In the genomic region with DNA sequence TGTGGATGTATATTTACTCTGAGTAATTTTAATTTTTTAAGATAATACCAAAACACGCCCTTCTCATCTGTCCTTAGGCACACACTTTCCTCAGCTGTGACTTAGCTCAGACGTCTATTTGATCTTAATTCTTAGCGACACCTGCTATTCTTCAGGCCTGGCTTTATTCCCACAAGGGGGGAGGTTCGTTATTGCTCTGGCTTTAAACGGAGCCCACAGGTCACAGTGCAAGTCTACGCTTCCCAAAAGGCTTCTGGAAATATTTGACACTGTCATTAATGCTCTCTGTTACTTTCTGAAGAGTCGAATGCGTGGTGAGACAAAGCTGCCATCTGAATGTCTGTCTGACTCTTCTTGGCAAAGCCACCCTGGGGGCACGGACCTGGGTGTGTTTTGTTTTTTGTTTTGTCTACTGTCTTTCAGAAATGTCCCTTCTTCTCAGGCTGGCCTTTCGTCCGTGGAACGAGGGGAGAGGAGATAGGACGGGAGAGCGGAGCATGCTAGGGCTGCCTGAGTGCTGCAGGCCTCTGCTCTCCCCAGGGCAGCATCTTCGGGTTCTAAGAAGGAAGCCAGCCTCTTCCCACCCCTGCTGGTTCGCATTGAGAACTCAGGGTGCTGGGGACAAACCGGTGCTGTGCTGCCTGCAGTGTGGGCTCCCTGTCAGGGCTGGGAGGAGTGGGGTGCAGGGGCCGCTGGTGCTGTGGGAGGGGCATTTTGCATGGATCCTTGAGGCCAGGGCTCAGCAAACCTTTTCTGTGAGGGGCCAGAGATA, we compare ENCODE assay signal across 17 cellular contexts.
DNase-seq lines count a peak whose midpoint lies in the region; ATAC-seq and TF ChIP-seq lines count a peak whose summit lies in the region.
"Had no signal": no experiment of that assay in that cellular context is flagged by ENCODE, and none has a peak within 500 bp of the region (broad histone marks: within the 10 kb centered on the region; RNA-seq: fewer than 3 reads in every experiment).

No MANE protein-coding gene starts in this region.

- WGBS in right cardiac atrium = 55% methylated on average over 18 of the region's 18 CpGs
- WGBS in aorta, 2 donors = 63 to 70% methylated on average over 18 of the region's 18 CpGs

- ATAC-seq in right cardiac atrium = no peak
- ATAC-seq in aorta (ENCODE audit: low FRiP score) = peak; percentile 12
- ATAC-seq in GM19452 (IDR thresholded peaks at IDR 0.05; ENCODE audit: unreplicated experiment) = no peak
- no peak for ATAC-seq in GM18498 (IDR thresholded peaks at IDR 0.05; ENCODE audit: unreplicated experiment)
- no peak for ATAC-seq in HG03460 (IDR thresholded peaks at IDR 0.05; ENCODE audit: unreplicated experiment)

- TF ChIP-seq CTCF in left ventricle myocardium inferior (IDR thresholded peaks at IDR 0.05; ENCODE audit: borderline replicate concordance) (no peak), chondrocyte (IDR thresholded peaks at IDR 0.05) (peak; percentile 39), nephron progenitor cell (IDR thresholded peaks at IDR 0.05) (no peak)

- DNase-seq in left ventricle myocardium inferior (no peak), right cardiac atrium (no peak), chondrocyte (ENCODE audit: low spot score) (no peak), nephron progenitor cell (no peak), aorta (no peak)
- DNase-seq: COR-L47, GOT3, Kasumi-1, NCI-H1417, NCI-H2029 treated with DMSO at 0.1 percent for 48 hours, NCI-H524 treated with DMSO at 0.1 percent for 48 hours, RPMI8226 had no signal

- no peaks in the 10 kb centered on the region for H3K27me3 Mint-ChIP-seq in chondrocyte (ENCODE audit: low read depth)
- peaks cover 8% of the 10 kb centered on the region for H3K27me3 Mint-ChIP-seq in nephron progenitor cell (ENCODE audit: low read depth, poor library complexity)

- peaks cover 6% of the 10 kb centered on the region for H3K36me3 Mint-ChIP-seq in chondrocyte (ENCODE audit: low read depth)
- H3K36me3 Mint-ChIP-seq in nephron progenitor cell (ENCODE audit: low read depth) = peaks cover 38% of the 10 kb centered on the region

- H3K4me3 Mint-ChIP-seq in chondrocyte (ENCODE audit: unreplicated experiment) (peak overlapping the region; percentile 29), nephron progenitor cell (no peak overlapping the region)

- H3K27ac ChIP-seq in left ventricle myocardium inferior (replicated peaks) = peak overlapping the region; percentile 34
- no peak overlapping the region for H3K27ac ChIP-seq in right cardiac atrium (ENCODE audit: low read length)
- no peak overlapping the region for H3K27ac ChIP-seq in aorta (ENCODE audit: low read depth in 1 of 2, low read length in 2 of 2)
- H3K27ac ChIP-seq: C4-2B, SJSA1 had no signal

- intact Hi-C loops in left ventricle myocardium inferior (cut with micrococcal nuclease) (loop anchor here (10.0 kb wide), 1 partner anchor 56 kb away; no protein-coding TSS in a partner anchor), right cardiac atrium (cut with DNase I) (no loop called here), aorta (cut with DNase I) (no loop called here)

- H3K27ac Mint-ChIP-seq in chondrocyte (ENCODE audit: unreplicated experiment) (peak overlapping the region; percentile 86), nephron progenitor cell (peak overlapping the region; percentile 92)

- H3K4me3 ChIP-seq in left ventricle myocardium inferior = no peak overlapping the region
- no peak overlapping the region for H3K4me3 ChIP-seq in right cardiac atrium (ENCODE audit: low read length)
- no peak overlapping the region for H3K4me3 ChIP-seq in aorta (ENCODE audit: low read length in 2 of 2)
- H3K4me3 ChIP-seq: SJSA1 had no signal

- H3K9me3 Mint-ChIP-seq in chondrocyte (ENCODE audit: low read depth) (peaks cover 18% of the 10 kb centered on the region), nephron progenitor cell (peaks cover 32% of the 10 kb centered on the region)

- H3K9me3 ChIP-seq in left ventricle myocardium inferior (replicated peaks) = peaks cover 5% of the 10 kb centered on the region
- H3K9me3 ChIP-seq in right cardiac atrium (ENCODE audit: control insufficient read depth, low read length) = no peaks in the 10 kb centered on the region
- no peaks in the 10 kb centered on the region for H3K9me3 ChIP-seq in aorta (ENCODE audit: control insufficient read depth, low read length)

- H3K27me3 ChIP-seq in left ventricle myocardium inferior (ENCODE audit: low read depth) (no peaks in the 10 kb centered on the region), right cardiac atrium (ENCODE audit: control insufficient read depth, insufficient read depth) (no peaks in the 10 kb centered on the region), aorta (ENCODE audit: control insufficient read depth in 1 of 2, insufficient read depth in 2 of 2, low read length in 1 of 2) (no peaks in the 10 kb centered on the region)
- H3K27me3 ChIP-seq: SJSA1 had no signal

- peaks cover 66% of the 10 kb centered on the region for H3K4me1 Mint-ChIP-seq in chondrocyte (ENCODE audit: low read depth)
- H3K4me1 Mint-ChIP-seq in nephron progenitor cell = peaks cover 41% of the 10 kb centered on the region

- H3K4me1 ChIP-seq in left ventricle myocardium inferior (peaks cover 61% of the 10 kb centered on the region), right cardiac atrium (ENCODE audit: control insufficient read depth, insufficient read depth, low read length) (peaks cover 4% of the 10 kb centered on the region), aorta (ENCODE audit: control insufficient read depth in 1 of 2, insufficient read depth in 2 of 2, low read length in 2 of 2) (no peaks in the 10 kb centered on the region)

- H3K36me3 ChIP-seq in left ventricle myocardium inferior = no peaks in the 10 kb centered on the region
- H3K36me3 ChIP-seq in aorta (ENCODE audit: control insufficient read depth in 1 of 2, insufficient read depth in 2 of 2, low read length in 1 of 2) = no peaks in the 10 kb centered on the region
- H3K36me3 ChIP-seq: SJSA1 had no signal
